ENCODE assay signal across 9 cellular contexts in genomic region chr3:23324745-23325144, GRCh38.
DNase-seq lines count a peak whose midpoint lies in the region; ATAC-seq and TF ChIP-seq lines count a peak whose summit lies in the region.
"Had no signal": no experiment of that assay in that cellular context is flagged by ENCODE, and none has a peak within 500 bp of the region (broad histone marks: within the 10 kb centered on the region; RNA-seq: fewer than 3 reads in every experiment).

No MANE protein-coding gene starts in this region.

- H3K36me3 ChIP-seq in subcutaneous abdominal adipose tissue (ENCODE audit: control insufficient read depth in 5 of 5, insufficient read depth in 5 of 5, low read length in 5 of 5): no peaks in the 10 kb centered on the region

- intact Hi-C loops in left colon (cut with DNase I, micrococcal nuclease): no loop called here

- peak overlapping the region; percentile 9 for H3K27ac ChIP-seq in subcutaneous abdominal adipose tissue (ENCODE audit: low read depth, low read length)
- H3K27ac ChIP-seq: testis had no signal

- no peaks in the 10 kb centered on the region for H3K9me3 ChIP-seq in subcutaneous abdominal adipose tissue (ENCODE audit: control insufficient read depth in 5 of 5, low read length in 5 of 5)
- H3K9me3 ChIP-seq: testis had no signal

- H3K4me3 ChIP-seq in cardiac fibroblast (replicated peaks in 1 of 2; ENCODE audit: low read depth in 2 of 2, low read length in 2 of 2) (peak overlapping the region in 1 of 2 donors; percentile 12), subcutaneous abdominal adipose tissue (ENCODE audit: low read depth in 1 of 5, low read length in 5 of 5) (no peak overlapping the region)
- H3K4me3 ChIP-seq: testis had no signal

- DNase-seq in activated CD4-positive, CD25-positive, alpha-beta regulatory T cell (lab: John Stamatoyannopoulos, UW): no peak
- DNase-seq in KBM-7: peak; percentile 29
- DNase-seq in cardiac fibroblast (ENCODE audit: low read depth in 2 of 2): peak; percentile 63 to 64
- no peak for DNase-seq in left colon
- no peak for DNase-seq in activated effector memory CD4-positive, alpha-beta T cell treated with anti-CD3 and anti-CD28 coated beads, Interleukin-2, amount 50 U/mL, for 16 hours
- DNase-seq: testis had no signal

- in situ Hi-C loops in KBM-7 (cut with MboI; ENCODE audit: low pct_unique_long_range_greater_than_20kb, low sequenced_read_pairs): no loop called here

- H3K9ac ChIP-seq in subcutaneous abdominal adipose tissue (ENCODE audit: low read length in 5 of 5): no peak overlapping the region

- peak; percentile 53 to 59 for ATAC-seq in activated CD4-positive, CD25-positive, alpha-beta regulatory T cell treated with anti-CD3 and anti-CD28 coated beads, Interleukin-2, amount 50 U/mL, for 24 hours
- no peak for ATAC-seq in left colon
- no peak for ATAC-seq in GM19023 (IDR thresholded peaks at IDR 0.05; ENCODE audit: unreplicated experiment)

- no peaks in the 10 kb centered on the region for H3K27me3 ChIP-seq in subcutaneous abdominal adipose tissue (ENCODE audit: control insufficient read depth in 5 of 5, insufficient read depth in 4 of 5, low read length in 5 of 5)
- H3K27me3 ChIP-seq: testis had no signal

- H3K4me1 ChIP-seq in subcutaneous abdominal adipose tissue (ENCODE audit: control insufficient read depth in 5 of 5, insufficient read depth in 5 of 5, low read length in 5 of 5): peaks cover 0 to 9% (median 3%) of the 10 kb centered on the region in 5 donors
- H3K4me1 ChIP-seq: testis had no signal

- TF ChIP-seq CTCF in cardiac fibroblast (IDR thresholded peaks at IDR 0.05; ENCODE audit: low read depth, low read length): no peak

Comparison
In these comparisons a context has a peak if more than half of its experiments do, and no peak if none do; other contexts are left out.
1. ATAC-seq: peak in activated CD4-positive, CD25-positive, alpha-beta regulatory T cell treated with anti-CD3 and anti-CD28 coated beads, Interleukin-2, amount 50 U/mL, for 24 hours (2 of 2); none in left colon (single experiment) and GM19023 (single experiment).
2. DNase-seq: peak in KBM-7 (single experiment) and cardiac fibroblast (2 of 2); none in activated CD4-positive, CD25-positive, alpha-beta regulatory T cell (0 of 4), left colon (0 of 2) and activated effector memory CD4-positive, alpha-beta T cell treated with anti-CD3 and anti-CD28 coated beads, Interleukin-2, amount 50 U/mL, for 16 hours (single experiment).